23 cellular contexts compared by ENCODE assay signal in genomic region chr2:120060088-120060623, GRCh38.
"Had no signal": no experiment of that assay in that cellular context is flagged by ENCODE, and none has a peak within 500 bp of the region (broad histone marks: within the 10 kb centered on the region; RNA-seq: fewer than 3 reads in every experiment).

No MANE protein-coding gene starts in this region.

- H3K36me3 ChIP-seq: left ventricle myocardium inferior, lower lobe of right lung, right atrium auricular region, suprapubic skin, thyroid gland, uterus had no signal

- H3K4me3 Mint-ChIP-seq: endodermal cell; memory B cell; mesothelial cell of epicardium; naive B cell; nephron; stimulated activated effector memory CD8-positive, alpha-beta T cell treated with anti-CD3 and anti-CD28 coated beads, Interleukin-12 subunit alpha, Interleukin-12 subunit beta, amount 100 ng/mL, for 72 hours; type B pancreatic cell had no signal

- H3K27me3 Mint-ChIP-seq: memory B cell, naive B cell, type B pancreatic cell had no signal

- H3K9me3 ChIP-seq: lower lobe of right lung, right atrium auricular region, suprapubic skin, thyroid gland had no signal

- ATAC-seq: foreskin keratinocyte; lower lobe of right lung; stimulated activated effector memory CD8-positive, alpha-beta T cell treated with anti-CD3 and anti-CD28 coated beads, Interleukin-12 subunit alpha, Interleukin-12 subunit beta, amount 100 ng/mL, for 72 hours; stimulated activated naive CD8-positive, alpha-beta T cell treated with anti-CD3 and anti-CD28 coated beads, Interleukin-15, Interleukin-2, amounts not matched to agents 100 U/mL and 50 U/mL, for 24 hours had no signal

- DNase-seq: effector CD4-positive, alpha-beta T cell; endodermal cell; erythroblast; foreskin keratinocyte; left ventricle myocardium inferior; lower lobe of right lung; naive B cell; posterior cingulate gyrus; stimulated activated CD4-positive, alpha-beta T cell treated with anti-CD3 and anti-CD28 coated beads, Interleukin-4, amount 100 ng/mL, for 1 hour; stimulated activated CD8-positive, alpha-beta memory T cell treated with anti-CD3 and anti-CD28 coated beads, Interleukin-4, amount 100 ng/mL, for 48 hours; stimulated activated naive CD8-positive, alpha-beta T cell treated with anti-CD3 and anti-CD28 coated beads, Interleukin-15, Interleukin-2, amounts not matched to agents 100 U/mL and 50 U/mL, for 24 hours; uterus had no signal

- H3K27ac Mint-ChIP-seq: endodermal cell; memory B cell; mesothelial cell of epicardium; naive B cell; stimulated activated effector memory CD8-positive, alpha-beta T cell treated with anti-CD3 and anti-CD28 coated beads, Interleukin-12 subunit alpha, Interleukin-12 subunit beta, amount 100 ng/mL, for 72 hours; type B pancreatic cell had no signal

- FAIRE-seq: endothelial cell of umbilical vein had no signal

- H3K4me1 Mint-ChIP-seq: endodermal cell; stimulated activated effector memory CD8-positive, alpha-beta T cell treated with anti-CD3 and anti-CD28 coated beads, Interleukin-12 subunit alpha, Interleukin-12 subunit beta, amount 100 ng/mL, for 72 hours had no signal

- H3K4me1 ChIP-seq: foreskin keratinocyte, left ventricle myocardium inferior, right atrium auricular region, suprapubic skin, uterus had no signal

- H3K4me3 ChIP-seq: coronary artery, left ventricle myocardium inferior, lower lobe of right lung, right atrium auricular region, smooth muscle cell, suprapubic skin, thyroid gland, uterus had no signal

- H3K9me3 Mint-ChIP-seq: memory B cell; stimulated activated effector memory CD8-positive, alpha-beta T cell treated with anti-CD3 and anti-CD28 coated beads, Interleukin-12 subunit alpha, Interleukin-12 subunit beta, amount 100 ng/mL, for 72 hours had no signal

- H3K27ac ChIP-seq: coronary artery, foreskin keratinocyte, left ventricle myocardium inferior, lower lobe of right lung, right atrium auricular region, suprapubic skin, thyroid gland, uterus had no signal

- H3K27me3 ChIP-seq: foreskin keratinocyte, right atrium auricular region, suprapubic skin, thyroid gland, uterus had no signal

- H3K36me3 Mint-ChIP-seq: stimulated activated effector memory CD8-positive, alpha-beta T cell treated with anti-CD3 and anti-CD28 coated beads, Interleukin-12 subunit alpha, Interleukin-12 subunit beta, amount 100 ng/mL, for 72 hours had no signal
